Comparison of ENCODE assay signal across 12 cellular contexts in the genomic region with DNA sequence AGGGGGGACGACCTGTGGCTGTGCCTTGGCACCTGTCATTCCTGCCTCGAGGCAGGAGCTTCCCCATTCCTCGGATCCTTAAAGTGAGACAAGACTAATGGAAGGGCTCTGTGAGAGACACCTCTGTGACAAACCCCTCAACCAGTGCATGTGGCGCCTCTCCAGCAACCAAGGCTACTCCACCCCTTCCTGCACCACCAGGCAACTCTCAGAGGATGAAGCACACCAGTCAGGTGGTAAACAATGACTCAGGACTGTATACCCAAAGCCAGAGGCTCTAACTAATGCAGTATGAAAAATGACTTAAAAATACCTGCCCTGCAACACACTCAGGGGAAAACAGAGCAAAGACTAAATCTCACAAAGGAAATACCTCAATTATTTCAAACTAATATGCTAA.
A peak's percentile ranks its signal among the peaks of the same experiment; 100 is the strongest.
DNase-seq lines count a peak whose midpoint lies in the region; ATAC-seq and TF ChIP-seq lines count a peak whose summit lies in the region.
"Had no signal": no experiment of that assay in that cellular context is flagged by ENCODE, and none has a peak within 500 bp of the region (broad histone marks: within the 10 kb centered on the region; RNA-seq: fewer than 3 reads in every experiment).

No MANE protein-coding gene starts in this region.

- H3K4me3 Mint-ChIP-seq in activated CD4-positive, alpha-beta memory T cell treated with anti-CD3 and anti-CD28 coated beads for 36 hours = no peak overlapping the region
- peak overlapping the region; percentile 55 for H3K4me3 Mint-ChIP-seq in central memory CD8-positive, alpha-beta T cell
- no peak overlapping the region for H3K4me3 Mint-ChIP-seq in stimulated activated memory B cell treated with anti-CD40 and anti-IgM and Interleukin-4, amounts not matched to agents 10 μg/mL and 1 μg/mL and 100 μg/mL, for 72 hours

- no peaks in the 10 kb centered on the region for H3K36me3 ChIP-seq in MM.1S (replicated peaks; ENCODE audit: insufficient read depth, low read length)
- no peaks in the 10 kb centered on the region for H3K36me3 ChIP-seq in left lung
- H3K36me3 ChIP-seq in ascending aorta = no peaks in the 10 kb centered on the region
- H3K36me3 ChIP-seq: esophagus muscularis mucosa had no signal

- H3K4me1 ChIP-seq in MM.1S (ENCODE audit: low read length) (peaks cover 16% of the 10 kb centered on the region; the same call in 1 of the 2 replicates), left lung (no peaks in the 10 kb centered on the region), ascending aorta (peaks cover 0 to 4% of the 10 kb centered on the region in 2 donors)
- H3K4me1 ChIP-seq: esophagus muscularis mucosa had no signal

- intact Hi-C loops in activated CD4-positive, alpha-beta memory T cell treated with anti-CD3 and anti-CD28 coated beads for 36 hours (cut with micrococcal nuclease) = loop anchor here (1.0 kb wide), 1 partner anchor 28 kb away; no protein-coding TSS in a partner anchor
- intact Hi-C loops in left lung (cut with DNase I) (no loop called here), ascending aorta (cut with DNase I) (no loop called here)

- H4K20me1 ChIP-seq in MM.1S (ENCODE audit: insufficient read depth, low read length) = no peaks in the 10 kb centered on the region

- no peaks in the 10 kb centered on the region for H3K27me3 Mint-ChIP-seq in activated CD4-positive, alpha-beta memory T cell treated with anti-CD3 and anti-CD28 coated beads for 36 hours
- no peaks in the 10 kb centered on the region for H3K27me3 Mint-ChIP-seq in central memory CD8-positive, alpha-beta T cell
- H3K27me3 Mint-ChIP-seq in stimulated activated memory B cell treated with anti-CD40 and anti-IgM and Interleukin-4, amounts not matched to agents 10 μg/mL and 1 μg/mL and 100 μg/mL, for 72 hours = peaks cover 23% of the 10 kb centered on the region

- no peaks in the 10 kb centered on the region for H3K36me3 Mint-ChIP-seq in activated CD4-positive, alpha-beta memory T cell treated with anti-CD3 and anti-CD28 coated beads for 36 hours
- H3K36me3 Mint-ChIP-seq in central memory CD8-positive, alpha-beta T cell (ENCODE audit: insufficient read depth) = no peaks in the 10 kb centered on the region
- H3K36me3 Mint-ChIP-seq in stimulated activated memory B cell treated with anti-CD40 and anti-IgM and Interleukin-4, amounts not matched to agents 10 μg/mL and 1 μg/mL and 100 μg/mL, for 72 hours = no peaks in the 10 kb centered on the region

- TF ChIP-seq CTCF in MM.1S (IDR thresholded peaks at IDR 0.05; ENCODE audit: low read length) = no peak
- no peak for TF ChIP-seq CTCF in left lung (IDR thresholded peaks at IDR 0.05)
- TF ChIP-seq CTCF in ascending aorta (IDR thresholded peaks at IDR 0.05) = no peak

- peak; percentile 49 for DNase-seq in MM.1S
- peak; percentile 68 for DNase-seq in activated CD4-positive, alpha-beta memory T cell treated with anti-CD3 and anti-CD28 coated beads for 36 hours
- DNase-seq in central memory CD8-positive, alpha-beta T cell (ENCODE audit: low spot score in 2 of 2) = peak in 1 of 2 donors; percentile 39
- no peak for DNase-seq in left lung
- DNase-seq in ascending aorta (ENCODE audit: low spot score in 2 of 2) = no peak
- DNase-seq: NCI-H2107, OCI-M1 had no signal

- POLR2A ChIA-PET in activated CD4-positive, alpha-beta memory T cell treated with anti-CD3 and anti-CD28 coated beads for 36 hours (lab: Charles Lee) = no interaction called here

- ATAC-seq in central memory CD8-positive, alpha-beta T cell (replicated peaks; ENCODE audit: extremely low read depth, poor library complexity, severe bottlenecking) = peak; percentile 80
- ATAC-seq in stimulated activated memory B cell treated with anti-CD40 and anti-IgM and Interleukin-4, amounts not matched to agents 10 μg/mL and 1 μg/mL and 100 μg/mL, for 72 hours = peak; percentile 50
- ATAC-seq in left lung = no peak
- ATAC-seq in GM18498 (IDR thresholded peaks at IDR 0.05; ENCODE audit: unreplicated experiment) = no peak

- H3K9me2 ChIP-seq in MM.1S (replicated peaks; ENCODE audit: insufficient read depth, low read length) = no peaks in the 10 kb centered on the region

- H2AFZ ChIP-seq in MM.1S (ENCODE audit: low read length) = no peak overlapping the region

- H3K79me2 ChIP-seq in MM.1S (ENCODE audit: low read length) = no peaks in the 10 kb centered on the region

- CTCF ChIA-PET in activated CD4-positive, alpha-beta memory T cell treated with anti-CD3 and anti-CD28 coated beads for 36 hours (lab: Charles Lee) = no interaction called here

- H3K4me2 ChIP-seq in MM.1S (ENCODE audit: low read depth, low read length) = no peak overlapping the region

- H3F3A ChIP-seq in MM.1S (ENCODE audit: insufficient read depth, low read length) = no peaks in the 10 kb centered on the region

- no peak overlapping the region for H3K9ac ChIP-seq in MM.1S (ENCODE audit: low read length)

- H3K27me3 ChIP-seq in MM.1S (replicated peaks; ENCODE audit: insufficient read depth, low read length) (no peaks in the 10 kb centered on the region), left lung (no peaks in the 10 kb centered on the region), ascending aorta (no peaks in the 10 kb centered on the region)
- H3K27me3 ChIP-seq: esophagus muscularis mucosa had no signal

- H3K27ac Mint-ChIP-seq in activated CD4-positive, alpha-beta memory T cell treated with anti-CD3 and anti-CD28 coated beads for 36 hours = peak overlapping the region; percentile 34
- peak overlapping the region; percentile 67 for H3K27ac Mint-ChIP-seq in central memory CD8-positive, alpha-beta T cell (ENCODE audit: low read depth)
- no peak overlapping the region for H3K27ac Mint-ChIP-seq in stimulated activated memory B cell treated with anti-CD40 and anti-IgM and Interleukin-4, amounts not matched to agents 10 μg/mL and 1 μg/mL and 100 μg/mL, for 72 hours

- H3K4me3 ChIP-seq in MM.1S (ENCODE audit: low read length) (no peak overlapping the region), left lung (no peak overlapping the region), ascending aorta (no peak overlapping the region)
- H3K4me3 ChIP-seq: esophagus muscularis mucosa had no signal

- H3K9me3 ChIP-seq in MM.1S (replicated peaks; ENCODE audit: insufficient read depth, low read length) (no peaks in the 10 kb centered on the region), left lung (no peaks in the 10 kb centered on the region), ascending aorta (no peaks in the 10 kb centered on the region)
- H3K9me3 ChIP-seq: esophagus muscularis mucosa had no signal

- no peaks in the 10 kb centered on the region for H3K9me3 Mint-ChIP-seq in activated CD4-positive, alpha-beta memory T cell treated with anti-CD3 and anti-CD28 coated beads for 36 hours
- H3K9me3 Mint-ChIP-seq in central memory CD8-positive, alpha-beta T cell = no peaks in the 10 kb centered on the region
- no peaks in the 10 kb centered on the region for H3K9me3 Mint-ChIP-seq in stimulated activated memory B cell treated with anti-CD40 and anti-IgM and Interleukin-4, amounts not matched to agents 10 μg/mL and 1 μg/mL and 100 μg/mL, for 72 hours

- H3K27ac ChIP-seq in MM.1S (ENCODE audit: low read length) = no peak overlapping the region
- H3K27ac ChIP-seq in left lung = no peak overlapping the region
- H3K27ac ChIP-seq in ascending aorta = no peak overlapping the region
- H3K27ac ChIP-seq: esophagus muscularis mucosa, skin epidermis, VCaP had no signal

- H3K4me1 Mint-ChIP-seq in activated CD4-positive, alpha-beta memory T cell treated with anti-CD3 and anti-CD28 coated beads for 36 hours (ENCODE audit: low read depth) = peaks cover 68% of the 10 kb centered on the region
- peaks cover 71% of the 10 kb centered on the region for H3K4me1 Mint-ChIP-seq in central memory CD8-positive, alpha-beta T cell
- peaks cover 11% of the 10 kb centered on the region for H3K4me1 Mint-ChIP-seq in stimulated activated memory B cell treated with anti-CD40 and anti-IgM and Interleukin-4, amounts not matched to agents 10 μg/mL and 1 μg/mL and 100 μg/mL, for 72 hours

Comparison
In these comparisons a context has a peak if more than half of its experiments do, and no peak if none do; other contexts are left out.
1. DNase-seq: peak in MM.1S (single experiment) and activated CD4-positive, alpha-beta memory T cell treated with anti-CD3 and anti-CD28 coated beads for 36 hours (single experiment); none in left lung (0 of 2) and ascending aorta (0 of 2).
2. ATAC-seq: peak in central memory CD8-positive, alpha-beta T cell (single experiment) and stimulated activated memory B cell treated with anti-CD40 and anti-IgM and Interleukin-4, amounts not matched to agents 10 μg/mL and 1 μg/mL and 100 μg/mL, for 72 hours (single experiment); none in left lung (single experiment) and GM18498 (single experiment).